13 cellular contexts compared by ENCODE assay signal in the genomic region with DNA sequence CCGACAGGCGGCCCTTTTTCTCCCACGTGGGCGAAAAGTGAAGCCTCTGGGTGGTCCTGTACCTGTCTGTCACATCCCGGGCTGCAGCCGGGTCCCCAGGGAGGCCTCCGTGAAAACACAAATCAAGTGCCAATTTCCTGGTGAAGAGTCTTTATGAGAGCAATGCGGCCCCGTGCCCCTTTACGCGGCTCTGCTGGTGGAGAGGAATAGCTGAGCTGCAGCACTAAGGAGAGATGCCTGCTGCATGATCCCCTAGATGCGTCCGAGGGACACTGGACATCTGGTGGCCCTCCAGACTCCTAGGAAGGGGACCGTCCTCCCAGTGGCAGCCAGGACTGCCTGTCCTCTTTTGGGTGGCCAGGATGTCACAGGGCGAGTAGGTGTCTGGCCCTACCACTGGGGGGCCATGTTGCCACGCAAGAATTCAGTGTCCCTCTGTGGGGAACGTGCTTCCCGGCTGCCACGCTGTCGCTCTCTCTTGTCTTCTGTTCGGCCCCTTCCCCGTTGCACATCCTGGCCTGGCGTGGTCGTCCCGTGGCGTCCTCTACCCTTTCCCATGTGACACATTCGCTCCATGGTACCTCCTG. TPM values are rescaled to one million over a fixed set of nuclear protein-coding genes. Genes with fewer than 3 reads are reported as not detected.
DNase-seq lines count a peak whose midpoint lies in the region; FAIRE-seq and TF ChIP-seq lines count a peak whose summit lies in the region.
"Had no signal": no experiment of that assay in that cellular context is flagged by ENCODE, and none has a peak within 500 bp of the region (broad histone marks: within the 10 kb centered on the region; RNA-seq: fewer than 3 reads in every experiment).

No MANE protein-coding gene starts in this region.

- H3K23ac ChIP-seq in neuronal stem cell (ENCODE audit: low read depth, low read length, poor library complexity): no peak overlapping the region

- no peak overlapping the region for H4K91ac ChIP-seq in neuronal stem cell (ENCODE audit: low read depth, low read length, poor library complexity)

- H3K4me2 ChIP-seq in astrocyte (ENCODE audit: low read length): no peak overlapping the region
- no peak overlapping the region for H3K4me2 ChIP-seq in neuronal stem cell (ENCODE audit: insufficient read depth, low read length, poor library complexity, severe bottlenecking)

- H3K27ac ChIP-seq in astrocyte (ENCODE audit: low read depth, low read length) (no peak overlapping the region), neuronal stem cell (replicated peaks; ENCODE audit: low read length) (no peak overlapping the region)

- H3K4me1 ChIP-seq in astrocyte (ENCODE audit: insufficient read depth, low read length): peaks cover 11% of the 10 kb centered on the region
- peaks cover 3 to 5% of the 10 kb centered on the region in 2 donors for H3K4me1 ChIP-seq in neuronal stem cell (ENCODE audit: control insufficient read depth in 2 of 2, insufficient read depth in 1 of 2, low read depth in 1 of 2, low read length in 2 of 2)

- H3K27me3 ChIP-seq in astrocyte (ENCODE audit: insufficient read depth, low read length) (no peaks in the 10 kb centered on the region), neuronal stem cell (ENCODE audit: control insufficient read depth in 3 of 3, insufficient read depth in 3 of 3, low read depth in 1 of 3, low read length in 3 of 3) (peaks cover 0 to 4% (median 0%) of the 10 kb centered on the region in 3 experiments)

- H2AK5ac ChIP-seq in neuronal stem cell (ENCODE audit: low read depth, low read length): peak overlapping the region; percentile 50

- H3K36me3 Mint-ChIP-seq in astrocyte (ENCODE audit: low read depth, unreplicated experiment): peaks cover 22% of the 10 kb centered on the region

- H3K36me3 ChIP-seq in astrocyte (ENCODE audit: insufficient read depth, low read length): no peaks in the 10 kb centered on the region
- peaks cover 0 to 5% of the 10 kb centered on the region in 2 donors for H3K36me3 ChIP-seq in neuronal stem cell (replicated peaks in 1 of 2; ENCODE audit: control insufficient read depth in 2 of 2, insufficient read depth in 2 of 2, low read length in 2 of 2)

- H3K9ac ChIP-seq in astrocyte (ENCODE audit: low read length): no peak overlapping the region
- H3K9ac ChIP-seq in neuronal stem cell (ENCODE audit: low read depth, low read length, poor library complexity): no peak overlapping the region

- DNase-seq in NCI-H1417 (lab: John Stamatoyannopoulos, UW): peak in 2 of 3 experiments; percentile 14 to 57
- no peak for DNase-seq in NCI-H1417 treated with DMSO at 0.1 percent for 48 hours (lab: John Stamatoyannopoulos, UW)
- DNase-seq in HuH-7 (ENCODE audit: low spot score): peak; percentile 65
- no peak for DNase-seq in astrocyte (ENCODE audit: low read depth)
- no peak for DNase-seq in neuronal stem cell (ENCODE audit: low spot score)
- no peak for DNase-seq in DMS 273 treated with DMSO at 0.1 percent for 48 hours (lab: John Stamatoyannopoulos, UW)
- no peak for DNase-seq in NK-92 (lab: John Stamatoyannopoulos, UW; ENCODE audit: unreplicated experiment)
- no peak for DNase-seq in RKO (ENCODE audit: low spot score)
- DNase-seq: ACHN; NCI-H187 treated with DMSO at 0.1 percent for 48 hours; occipital lobe; stimulated activated CD4-positive, alpha-beta T cell treated with anti-CD3 and anti-CD28 coated beads, Interleukin-2, amount 100 ng/mL, for 24 hours had no signal

- H2BK120ac ChIP-seq in neuronal stem cell (ENCODE audit: low read depth, low read length): no peak overlapping the region

- no peak overlapping the region for H3K14ac ChIP-seq in neuronal stem cell (ENCODE audit: low read length)

- no peak overlapping the region for H4K8ac ChIP-seq in neuronal stem cell (ENCODE audit: low read depth, low read length)

- H3K27me3 Mint-ChIP-seq in astrocyte (ENCODE audit: low read depth, unreplicated experiment): no peaks in the 10 kb centered on the region

- peak overlapping the region; percentile 41 for H3K27ac Mint-ChIP-seq in astrocyte (ENCODE audit: unreplicated experiment)

- H3K79me2 ChIP-seq in astrocyte (ENCODE audit: insufficient read depth, low read length): peaks cover 64% of the 10 kb centered on the region

- H3K18ac ChIP-seq in neuronal stem cell (ENCODE audit: low read length): peak overlapping the region; percentile 31

- H3K4me1 Mint-ChIP-seq in astrocyte (ENCODE audit: low read depth, unreplicated experiment): peaks cover 15% of the 10 kb centered on the region

- WGBS in neuronal stem cell (ENCODE audit: extremely low coverage in 2 of 2, insufficient read length in 2 of 2, insufficient replicate concordance in 1 of 2), 2 donors: no CpG with 5 or more reads among the region's 27 CpGs

- no peak overlapping the region for H3K4me3 ChIP-seq in astrocyte (ENCODE audit: insufficient read depth, low read depth, low read length)
- H3K4me3 ChIP-seq in neuronal stem cell (ENCODE audit: low read length in 2 of 2): peak overlapping the region in 1 of 2 donors; percentile 55

- H2BK5ac ChIP-seq in neuronal stem cell (ENCODE audit: low read length): no peak overlapping the region

- H3K4me3 Mint-ChIP-seq in astrocyte (ENCODE audit: unreplicated experiment): no peak overlapping the region
- H3K4me3 Mint-ChIP-seq: stimulated activated naive CD8-positive, alpha-beta T cell treated with anti-CD3 and anti-CD28 coated beads, Interleukin-15, Interleukin-2, amounts not matched to agents 100 ng/mL and 50 ng/mL, for 24 hours had no signal

- H3K9me3 ChIP-seq in astrocyte (ENCODE audit: insufficient read depth, low read depth, low read length) (peaks cover 2% of the 10 kb centered on the region), neuronal stem cell (replicated peaks in 1 of 2; ENCODE audit: control insufficient read depth in 2 of 2, insufficient read depth in 1 of 2, low read depth in 1 of 2, low read length in 2 of 2) (peaks cover 5 to 17% of the 10 kb centered on the region in 2 donors)

- H2BK15ac ChIP-seq in neuronal stem cell (ENCODE audit: low read length): no peak overlapping the region

- peaks cover 47% of the 10 kb centered on the region for H4K20me1 ChIP-seq in astrocyte (ENCODE audit: insufficient read depth, low read length)

- no peak for FAIRE-seq in astrocyte (lab: Jason Lieb, UNC)

- TF ChIP-seq CTCF in astrocyte (IDR thresholded peaks at IDR 0.05; ENCODE audit: insufficient read depth, low read depth, low read length): no peak

- H2AFZ ChIP-seq in astrocyte (ENCODE audit: low read depth, low read length): no peak overlapping the region
- no peak overlapping the region for H2AFZ ChIP-seq in neuronal stem cell (ENCODE audit: low read length)

- peaks cover 25% of the 10 kb centered on the region for H3K79me1 ChIP-seq in neuronal stem cell (ENCODE audit: low read depth, low read length)

- no peak overlapping the region for H2BK12ac ChIP-seq in neuronal stem cell (ENCODE audit: low read length)

- no peak overlapping the region for H3K4ac ChIP-seq in neuronal stem cell (ENCODE audit: low read length)

- peaks cover 2% of the 10 kb centered on the region for H3K9me3 Mint-ChIP-seq in astrocyte (ENCODE audit: unreplicated experiment)

RNA-seq across cellular contexts. Expression of a gene that starts 38.7 kb away (rescaled TPM):
- total RNA-seq in astrocyte: 616 and 692 TPM in 2 replicates
- 42.5 TPM for polyA plus RNA-seq in neuronal stem cell (2013, experiment 1 of 2)
- 42.1 TPM for polyA plus RNA-seq in neuronal stem cell (2013, experiment 2 of 2)

Comparison
In these comparisons a context has a peak if more than half of its experiments do, and no peak if none do; other contexts are left out.
1. DNase-seq: peak in NCI-H1417 (2 of 3) and HuH-7 (single experiment); none in NCI-H1417 treated with DMSO at 0.1 percent for 48 hours (single experiment), astrocyte (single experiment), neuronal stem cell (single experiment), DMS 273 treated with DMSO at 0.1 percent for 48 hours (single experiment), NK-92 (single experiment) and RKO (single experiment).